ENCODE assay signal across 11 cellular contexts in the genomic region with DNA sequence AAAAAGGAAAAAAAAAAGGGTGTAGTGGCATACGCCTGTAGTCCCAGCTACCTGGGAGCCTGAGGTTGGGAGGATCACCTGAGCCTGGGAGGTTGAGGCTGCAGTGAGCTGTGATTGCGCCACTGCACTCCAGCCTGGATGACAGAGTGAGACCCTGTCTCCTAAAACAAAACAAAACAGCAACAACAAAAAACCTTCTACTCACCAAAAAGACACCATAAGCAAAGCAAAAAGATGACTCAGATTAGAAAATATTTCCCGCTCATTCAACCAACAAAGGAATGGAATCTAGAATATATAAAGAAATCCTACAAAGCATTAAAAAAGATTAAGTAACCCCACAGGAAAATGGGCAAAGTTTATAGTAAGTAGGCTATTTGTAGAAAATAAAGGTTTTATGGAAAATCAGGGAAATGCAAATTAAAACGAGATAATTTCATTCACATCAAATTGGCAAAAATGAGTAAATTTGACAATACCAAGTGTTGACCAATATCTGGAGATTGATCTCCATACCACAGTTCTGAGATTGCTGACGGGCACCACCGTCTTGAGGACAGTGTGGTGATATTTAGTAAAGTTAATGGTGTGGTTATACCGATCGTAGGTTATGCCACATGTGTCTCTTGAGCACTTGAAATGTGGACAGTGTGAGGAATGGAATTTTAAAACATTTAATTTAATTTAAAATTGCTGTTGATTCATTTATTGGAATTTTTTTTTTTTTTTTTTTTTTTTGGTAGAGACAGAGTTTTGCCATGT. TPM values are rescaled to one million over a fixed set of nuclear protein-coding genes. Genes with fewer than 3 reads are reported as not detected.
A peak's percentile ranks its signal among the peaks of the same experiment; 100 is the strongest.
DNase-seq lines count a peak whose midpoint lies in the region; ATAC-seq and TF ChIP-seq lines count a peak whose summit lies in the region.
"Had no signal": no experiment of that assay in that cellular context is flagged by ENCODE, and none has a peak within 500 bp of the region (broad histone marks: within the 10 kb centered on the region; RNA-seq: fewer than 3 reads in every experiment).

No MANE protein-coding gene starts in this region.

- H3K4me1 ChIP-seq in ACC112 (ENCODE audit: control insufficient read depth, insufficient read depth, low read length, unreplicated experiment) (peaks cover 14% of the 10 kb centered on the region), gastrocnemius medialis (no peaks in the 10 kb centered on the region), esophagus squamous epithelium (peaks cover 0 to 40% (median 3%) of the 10 kb centered on the region in 3 donors)
- H3K4me1 ChIP-seq: uterus had no signal

- in situ Hi-C loops in gastrocnemius medialis (cut with MboI; ENCODE audit: low sequenced_read_pairs in 4 of 4) = no loop called here

- ATAC-seq in activated CD8-positive, alpha-beta T cell treated with anti-CD3 and anti-CD28 coated beads, Interleukin-2, amount 10 ng/mL, durations not matched to agents 7 days and 5 days = no peak
- no peak for ATAC-seq in gastrocnemius medialis

- peak overlapping the region; percentile 80 for H3K27ac Mint-ChIP-seq in activated CD8-positive, alpha-beta T cell treated with anti-CD3 and anti-CD28 coated beads, Interleukin-2, amount 10 ng/mL, durations not matched to agents 7 days and 5 days
- H3K27ac Mint-ChIP-seq: nephron had no signal

- peaks cover 7% of the 10 kb centered on the region; the same call in 1 of the 2 replicates for H3K36me3 ChIP-seq in ACC112 (ENCODE audit: insufficient read depth, low read length)
- no peaks in the 10 kb centered on the region for H3K36me3 ChIP-seq in gastrocnemius medialis
- peaks cover 0 to 13% (median 0%) of the 10 kb centered on the region in 3 donors for H3K36me3 ChIP-seq in esophagus squamous epithelium
- H3K36me3 ChIP-seq: uterus had no signal

- H3K36me3 Mint-ChIP-seq in activated CD8-positive, alpha-beta T cell treated with anti-CD3 and anti-CD28 coated beads, Interleukin-2, amount 10 ng/mL, durations not matched to agents 7 days and 5 days (ENCODE audit: low read depth) = peaks cover 76% of the 10 kb centered on the region

- peaks cover 78% of the 10 kb centered on the region for H3K4me1 Mint-ChIP-seq in activated CD8-positive, alpha-beta T cell treated with anti-CD3 and anti-CD28 coated beads, Interleukin-2, amount 10 ng/mL, durations not matched to agents 7 days and 5 days (ENCODE audit: low read depth)
- H3K4me1 Mint-ChIP-seq: nephron had no signal

- intact Hi-C loops in gastrocnemius medialis (cut with DNase I; ENCODE audit: low total_unique reads) = no loop called here
- intact Hi-C loops in esophagus squamous epithelium (cut with DNase I) = no loop called here

- CTCF ChIA-PET in activated CD8-positive, alpha-beta T cell treated with anti-CD3 and anti-CD28 coated beads, Interleukin-2, amount 10 ng/mL, durations not matched to agents 7 days and 5 days (lab: Charles Lee) = interaction anchor here (4.2 kb wide), 1 partner anchor 79 kb away, joined by 22 read pairs; no protein-coding TSS in a partner anchor

- H3K79me2 ChIP-seq in ACC112 (ENCODE audit: control insufficient read depth, insufficient read depth, low read length, unreplicated experiment) = no peaks in the 10 kb centered on the region

- no peak for TF ChIP-seq CTCF in fibroblast of villous mesenchyme (IDR thresholded peaks at IDR 0.05; ENCODE audit: insufficient read depth, low read depth, low read length)
- TF ChIP-seq CTCF in gastrocnemius medialis (IDR thresholded peaks at IDR 0.05 in 4 of 5, conservative IDR thresholded peaks at IDR 0.05 in 1 of 5) = no peak
- no peak for TF ChIP-seq CTCF in esophagus squamous epithelium (IDR thresholded peaks at IDR 0.05)

- H3K4me3 ChIP-seq in ACC112 (ENCODE audit: low read depth, low read length) (no peak overlapping the region), fibroblast of villous mesenchyme (ENCODE audit: low read depth, low read length) (no peak overlapping the region), gastrocnemius medialis (no peak overlapping the region), esophagus squamous epithelium (no peak overlapping the region)
- H3K4me3 ChIP-seq: uterus had no signal

- H3K27me3 ChIP-seq in ACC112 (ENCODE audit: insufficient read depth, low read length) = no peaks in the 10 kb centered on the region
- H3K27me3 ChIP-seq in gastrocnemius medialis = no peaks in the 10 kb centered on the region
- no peaks in the 10 kb centered on the region for H3K27me3 ChIP-seq in esophagus squamous epithelium
- H3K27me3 ChIP-seq: uterus had no signal

- TF ChIP-seq POLR2A in gastrocnemius medialis (IDR thresholded peaks at IDR 0.05) (no peak), esophagus squamous epithelium (IDR thresholded peaks at IDR 0.05) (no peak)

- 75 to 77% methylated on average over 8 of the region's 8 CpGs for WGBS in esophagus squamous epithelium, 2 donors

- POLR2A ChIA-PET in activated CD8-positive, alpha-beta T cell treated with anti-CD3 and anti-CD28 coated beads, Interleukin-2, amount 10 ng/mL, durations not matched to agents 7 days and 5 days (lab: Charles Lee) = interaction anchor here (1.0 to 3.5 kb wide), 2 partner anchors 10 kb away, joined by 3 to 23 read pairs; no protein-coding TSS in a partner anchor

- H3K27ac ChIP-seq in ACC112 (ENCODE audit: low read depth, low read length) (peak overlapping the region; percentile 42), gastrocnemius medialis (no peak overlapping the region), esophagus squamous epithelium (no peak overlapping the region)
- H3K27ac ChIP-seq: uterus had no signal

- DNase-seq in GM03348 (ENCODE audit: low spot score) (peak; percentile 46), fibroblast of villous mesenchyme (ENCODE audit: low read depth) (peak; percentile 32), occipital lobe (lab: John Stamatoyannopoulos, UW) (no peak), gastrocnemius medialis (no peak), retina (no peak), esophagus squamous epithelium (lab: John Stamatoyannopoulos, UW) (no peak)
- DNase-seq in activated CD8-positive, alpha-beta T cell treated with anti-CD3 and anti-CD28 coated beads, Interleukin-2, amount 10 ng/mL, durations not matched to agents 7 days and 5 days = no peak
- DNase-seq: kidney, uterus had no signal

- no peaks in the 10 kb centered on the region for H3K27me3 Mint-ChIP-seq in activated CD8-positive, alpha-beta T cell treated with anti-CD3 and anti-CD28 coated beads, Interleukin-2, amount 10 ng/mL, durations not matched to agents 7 days and 5 days (ENCODE audit: low read depth)

- no peak overlapping the region for H3K4me3 Mint-ChIP-seq in activated CD8-positive, alpha-beta T cell treated with anti-CD3 and anti-CD28 coated beads, Interleukin-2, amount 10 ng/mL, durations not matched to agents 7 days and 5 days
- H3K4me3 Mint-ChIP-seq: nephron had no signal

- no peaks in the 10 kb centered on the region for H3K9me3 ChIP-seq in gastrocnemius medialis
- H3K9me3 ChIP-seq in esophagus squamous epithelium = no peaks in the 10 kb centered on the region
- H3K9me3 ChIP-seq: uterus had no signal

- no peak overlapping the region for H2AFZ ChIP-seq in ACC112 (ENCODE audit: low read length, unreplicated experiment)

- peaks cover 12% of the 10 kb centered on the region for H3K9me3 Mint-ChIP-seq in activated CD8-positive, alpha-beta T cell treated with anti-CD3 and anti-CD28 coated beads, Interleukin-2, amount 10 ng/mL, durations not matched to agents 7 days and 5 days (ENCODE audit: insufficient read depth)

RNA-seq across cellular contexts. Expression of gene PIK3CD, which starts 54.0 kb away (rescaled TPM):
- total RNA-seq in activated CD8-positive, alpha-beta T cell treated with anti-CD3 and anti-CD28 coated beads, Interleukin-2, amount 10 ng/mL, durations not matched to agents 7 days and 5 days = 100 to 1,000 TPM; 283 to 285 TPM
- total RNA-seq in fibroblast of villous mesenchyme = 10.0 and 27.6 TPM in 2 replicates
- total RNA-seq in occipital lobe = 13.3 TPM
- total RNA-seq in gastrocnemius medialis = 1 to 10 TPM in 2 of 4 donors, under 1 TPM in 2; 0.66 to 2.3 (median 1.3) TPM
- total RNA-seq in esophagus squamous epithelium = 10 to 100 TPM in 1 of 4 donors, 1 to 10 TPM in 3; 4.1 to 11.8 (median 7.7) TPM

Comparison
In these comparisons a context has a peak if more than half of its experiments do, and no peak if none do; other contexts are left out.
1. DNase-seq: peak in GM03348 (single experiment) and fibroblast of villous mesenchyme (single experiment); none in activated CD8-positive, alpha-beta T cell treated with anti-CD3 and anti-CD28 coated beads, Interleukin-2, amount 10 ng/mL, durations not matched to agents 7 days and 5 days (single experiment), occipital lobe (single experiment), gastrocnemius medialis (0 of 2), retina (single experiment) and esophagus squamous epithelium (single experiment).